10 cellular contexts compared by ENCODE assay signal in the genomic region with DNA sequence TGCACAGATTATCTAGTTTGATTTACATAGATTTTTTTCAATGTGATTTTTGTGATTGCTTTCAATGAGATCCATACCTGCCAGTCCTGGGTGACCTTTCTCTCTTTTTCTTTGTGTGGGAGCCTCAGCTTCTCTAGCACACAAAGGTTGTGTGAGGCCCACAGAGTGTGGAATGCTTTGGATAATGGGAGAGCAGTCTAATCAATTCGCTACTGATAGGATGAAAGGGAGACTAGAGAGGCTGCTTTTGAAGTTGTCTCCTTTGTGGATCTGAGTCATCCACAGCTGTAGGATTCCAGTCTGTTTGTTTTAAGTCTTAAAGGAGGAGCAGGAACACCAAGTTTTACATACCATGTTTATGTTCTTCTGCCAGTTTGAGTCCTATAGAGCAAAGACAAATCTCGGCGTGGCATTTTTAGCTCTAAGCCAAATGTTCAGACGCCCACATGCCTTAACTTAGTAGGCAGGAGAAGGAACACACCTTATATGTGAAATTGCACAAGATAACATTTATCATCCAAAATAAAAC.
A peak's percentile ranks its signal among the peaks of the same experiment; 100 is the strongest.
DNase-seq lines count a peak whose midpoint lies in the region; ATAC-seq and TF ChIP-seq lines count a peak whose summit lies in the region.
"Had no signal": no experiment of that assay in that cellular context is flagged by ENCODE, and none has a peak within 500 bp of the region (broad histone marks: within the 10 kb centered on the region; RNA-seq: fewer than 3 reads in every experiment).

No MANE protein-coding gene starts in this region.

- no peaks in the 10 kb centered on the region for H3K27me3 Mint-ChIP-seq in H9 (ENCODE audit: low read depth)

- no peak overlapping the region for H3K4ac ChIP-seq in H9 (ENCODE audit: low read depth, low read length)

- H3T11ph ChIP-seq in H9 (ENCODE audit: low read length) = no peak overlapping the region

- H2AFZ ChIP-seq in H9 (ENCODE audit: low read length) = no peak overlapping the region

- H2BK20ac ChIP-seq in H9 (ENCODE audit: low read depth, low read length, poor library complexity, severe bottlenecking) = no peak overlapping the region

- H3K56ac ChIP-seq in H9 (ENCODE audit: insufficient read length, low read depth, low read length) = no peak overlapping the region

- H3K4me3 ChIP-seq in WI38 (ENCODE audit: low read depth, low read length) (peak overlapping the region; percentile 30), foreskin fibroblast (ENCODE audit: low read depth in 1 of 2, low read length in 2 of 2) (no peak overlapping the region)

- no peak for ATAC-seq in HG03378 (IDR thresholded peaks at IDR 0.05; ENCODE audit: unreplicated experiment)
- ATAC-seq: naive thymus-derived CD8-positive, alpha-beta T cell had no signal

- H3K27ac Mint-ChIP-seq in H9 = peak overlapping the region; percentile 71 to 88 (median 84); a peak in 4 of 7 replicates
- H3K27ac Mint-ChIP-seq: naive thymus-derived CD8-positive, alpha-beta T cell had no signal

- H4K20me1 ChIP-seq in H9 (ENCODE audit: control insufficient read depth, insufficient read depth, insufficient read length) = no peaks in the 10 kb centered on the region

- H3K4me2 ChIP-seq in H9 (ENCODE audit: insufficient read depth, insufficient read length, low read length) = peak overlapping the region; percentile 21

- no peaks in the 10 kb centered on the region; the same call in 1 of the 2 replicates for H3K4me1 ChIP-seq in H9 (ENCODE audit: insufficient read depth, low read length)

- no peaks in the 10 kb centered on the region for H3K27me3 ChIP-seq in H9 (ENCODE audit: insufficient read depth, low read length)

- H4K91ac ChIP-seq in H9 (ENCODE audit: insufficient read length, low read depth, low read length) = no peak overlapping the region

- no peak overlapping the region for H3K18ac ChIP-seq in H9 (ENCODE audit: insufficient read length, low read depth, low read length)

- no peaks in the 10 kb centered on the region for H3K79me1 ChIP-seq in H9 (ENCODE audit: insufficient read depth, low read depth, low read length, poor library complexity, severe bottlenecking)

- no peak overlapping the region for H3K14ac ChIP-seq in H9 (ENCODE audit: insufficient read depth, low read length)

- H2BK5ac ChIP-seq in H9 (ENCODE audit: insufficient read length, low read length) = no peak overlapping the region

- H2AK5ac ChIP-seq in H9 (ENCODE audit: insufficient read length, low read length) = no peak overlapping the region

- no peak overlapping the region for H2BK12ac ChIP-seq in H9 (ENCODE audit: insufficient read length, low read depth, low read length)

- H2BK120ac ChIP-seq in H9 (ENCODE audit: low read depth, low read length, poor library complexity, severe bottlenecking) = no peak overlapping the region

- DNase-seq in H9 (peak; percentile 35), foreskin fibroblast (peak; percentile 38 to 75), renal cortical epithelial cell (ENCODE audit: low read depth) (peak; percentile 70), SIG-M5 (lab: John Stamatoyannopoulos, UW) (no peak), T-helper 9 cell (no peak)
- no peak for DNase-seq in stimulated activated CD4-positive, alpha-beta T cell treated with anti-CD3 and anti-CD28 coated beads, Interleukin-15, amount 100 ng/mL, for 24 hours
- DNase-seq: KG1; naive thymus-derived CD8-positive, alpha-beta T cell had no signal

- H3K4me1 Mint-ChIP-seq in H9 = peaks cover 43 to 44% of the 10 kb centered on the region in 2 experiments
- H3K4me1 Mint-ChIP-seq: naive thymus-derived CD8-positive, alpha-beta T cell had no signal

- H3K79me2 ChIP-seq in H9 (ENCODE audit: insufficient read depth, low read length) = no peaks in the 10 kb centered on the region

- no peak overlapping the region for H3K9ac ChIP-seq in H9 (ENCODE audit: extremely low read depth, insufficient read length, low read length)

- no CpG with 5 or more reads among the region's 4 CpGs for WGBS in H9 (ENCODE audit: extremely low coverage, insufficient read length, low lambda C conversion rate)

- H3K27ac ChIP-seq in H9 (ENCODE audit: insufficient read length, low read depth, low read length) = no peak overlapping the region

- H3K9me3 ChIP-seq in H9 (ENCODE audit: control insufficient read depth, low read depth, low read length) = no peaks in the 10 kb centered on the region

- no peak overlapping the region for H3K4me3 Mint-ChIP-seq in H9
- H3K4me3 Mint-ChIP-seq: naive thymus-derived CD8-positive, alpha-beta T cell had no signal

- H4K5ac ChIP-seq in H9 (ENCODE audit: insufficient read length, low read depth, low read length) = no peak overlapping the region

- H3K23me2 ChIP-seq in H9 (ENCODE audit: insufficient read length, low read depth, low read length, poor library complexity, severe bottlenecking) = no peaks in the 10 kb centered on the region

- no peaks in the 10 kb centered on the region for H3K36me3 Mint-ChIP-seq in H9 (ENCODE audit: insufficient read depth in 1 of 3, low read depth in 3 of 3)
- H3K36me3 Mint-ChIP-seq: naive thymus-derived CD8-positive, alpha-beta T cell had no signal

- H2BK15ac ChIP-seq in H9 (ENCODE audit: low read depth, low read length) = no peak overlapping the region

- TF ChIP-seq CTCF in H9 (conservative IDR thresholded peaks at IDR 0.05) (no peak), WI38 (IDR thresholded peaks at IDR 0.05; ENCODE audit: low read depth, low read length) (no peak), foreskin fibroblast (IDR thresholded peaks at IDR 0.05; ENCODE audit: low read depth, low read length) (no peak)

- no peak overlapping the region for H4K8ac ChIP-seq in H9 (replicated peaks; ENCODE audit: insufficient read length, low read depth, low read length)

- no peak overlapping the region for H3K23ac ChIP-seq in H9 (ENCODE audit: insufficient read length, low read depth, low read length)

- no peaks in the 10 kb centered on the region for H3K9me3 Mint-ChIP-seq in H9

Comparison
In these comparisons a context has a peak if more than half of its experiments do, and no peak if none do; other contexts are left out.
1. DNase-seq: peak in H9 (single experiment), foreskin fibroblast (2 of 2) and renal cortical epithelial cell (single experiment); none in stimulated activated CD4-positive, alpha-beta T cell treated with anti-CD3 and anti-CD28 coated beads, Interleukin-15, amount 100 ng/mL, for 24 hours (single experiment), SIG-M5 (single experiment) and T-helper 9 cell (single experiment).